Comparison of ENCODE assay signal across 23 cellular contexts in the genomic region with DNA sequence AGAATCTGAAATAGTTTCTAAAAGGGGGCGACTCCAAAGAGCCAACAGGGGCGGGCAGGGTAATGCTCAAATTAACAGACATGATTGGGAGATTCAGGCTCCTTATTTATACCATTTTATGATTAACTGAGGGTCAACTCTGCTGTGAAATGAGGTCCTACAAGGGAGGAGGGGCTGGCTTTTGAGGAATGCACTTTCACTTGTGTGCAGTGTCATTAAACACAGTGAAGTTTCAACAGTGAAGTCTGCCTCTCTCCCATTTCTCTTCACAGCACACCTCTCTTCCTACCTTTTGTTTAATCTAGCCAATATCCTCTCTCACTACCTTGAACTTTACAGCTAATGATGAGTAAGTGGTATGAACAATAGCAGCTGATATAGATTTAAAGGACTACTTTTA.
DNase-seq lines count a peak whose midpoint lies in the region; ATAC-seq and TF ChIP-seq lines count a peak whose summit lies in the region.
"Had no signal": no experiment of that assay in that cellular context is flagged by ENCODE, and none has a peak within 500 bp of the region (broad histone marks: within the 10 kb centered on the region; RNA-seq: fewer than 3 reads in every experiment).

No MANE protein-coding gene starts in this region.

- H3K4me2 ChIP-seq in osteoblast (ENCODE audit: insufficient read depth, low read length): no peak overlapping the region
- H3K4me2 ChIP-seq: A549, BLaER1 had no signal

- no peaks in the 10 kb centered on the region for H4K20me1 ChIP-seq in osteoblast (ENCODE audit: insufficient read depth, low read length)
- H4K20me1 ChIP-seq: BLaER1 had no signal

- H3K27ac ChIP-seq in SK-N-MC (0 out of 2 replicates have a peak overlapping the region, but pooled peaks have one; percentile 61), foreskin keratinocyte (no peak overlapping the region), osteoblast (ENCODE audit: low read depth, low read length) (no peak overlapping the region)
- H3K27ac ChIP-seq: A549, BLaER1 had no signal

- H3K4me1 ChIP-seq in foreskin keratinocyte (no peaks in the 10 kb centered on the region), osteoblast (ENCODE audit: insufficient read depth, low read length) (peaks cover 12% of the 10 kb centered on the region)
- H3K4me1 ChIP-seq: A549, BLaER1 had no signal

- no peaks in the 10 kb centered on the region for H3K79me2 ChIP-seq in osteoblast (ENCODE audit: insufficient read depth, low read length)

- TF ChIP-seq CTCF in foreskin keratinocyte (conservative IDR thresholded peaks at IDR 0.05) (no peak), osteoblast (IDR thresholded peaks at IDR 0.05; ENCODE audit: extremely low read depth, low read depth, low read length) (no peak)

- H2AFZ ChIP-seq in osteoblast (ENCODE audit: low read length): peak overlapping the region; percentile 20

- H3K9me3 ChIP-seq in SK-N-MC (ENCODE audit: low read depth, low read length): no peaks in the 10 kb centered on the region
- no peaks in the 10 kb centered on the region for H3K9me3 ChIP-seq in osteoblast (ENCODE audit: low read depth, low read length)
- H3K9me3 ChIP-seq: A549, BLaER1, MG63 had no signal

- H3K36me3 ChIP-seq in SK-N-MC (ENCODE audit: insufficient read depth, low read length) (no peaks in the 10 kb centered on the region), osteoblast (ENCODE audit: insufficient read depth, low read length) (no peaks in the 10 kb centered on the region)
- H3K36me3 ChIP-seq: BLaER1, MG63 had no signal

- H3K27me3 ChIP-seq in foreskin keratinocyte (no peaks in the 10 kb centered on the region), osteoblast (ENCODE audit: insufficient read depth, low read length) (no peaks in the 10 kb centered on the region)
- H3K27me3 ChIP-seq: BLaER1, MG63 had no signal

- ATAC-seq in foreskin keratinocyte: peak; percentile 35
- ATAC-seq: A549, SK-N-SH treated with all-trans-retinoic acid at 6 μM for 48 hours had no signal

- H3K4me3 ChIP-seq in SK-N-MC (no peak overlapping the region), osteoblast (ENCODE audit: insufficient read depth, low read length) (no peak overlapping the region)
- H3K4me3 ChIP-seq: A549, BLaER1, MG63 had no signal

- DNase-seq in EL: peak; percentile 4
- no peak for DNase-seq in SK-N-MC (ENCODE audit: low read depth, low spot score)
- peak; percentile 12 to 42 for DNase-seq in foreskin keratinocyte
- no peak for DNase-seq in osteoblast (ENCODE audit: insufficient read length, low spot score, missing footprints)
- DNase-seq in DMS153 treated with DMSO at 0.1 percent for 48 hours (lab: John Stamatoyannopoulos, UW; ENCODE audit: unreplicated experiment): no peak
- no peak for DNase-seq in HuH-7.5 (ENCODE audit: low spot score)
- DNase-seq in DMS 273 treated with DMSO at 0.1 percent for 48 hours (lab: John Stamatoyannopoulos, UW): no peak
- no peak for DNase-seq in C1 segment of cervical spinal cord (lab: John Stamatoyannopoulos, UW)
- DNase-seq: DND-41, GF-D8, Kasumi-1, MG63, NCI-H1048, NCI-H1436, NCI-H1930, NCI-H226, NCI-H524, NCI-H82, OCI-M1, SHP77 had no signal

- no peak overlapping the region for H3K9ac ChIP-seq in SK-N-MC (ENCODE audit: insufficient read length)
- H3K9ac ChIP-seq: BLaER1 had no signal

Comparison
In these comparisons a context has a peak if more than half of its experiments do, and no peak if none do; other contexts are left out.
1. DNase-seq: peak in EL (single experiment) and foreskin keratinocyte (2 of 2); none in SK-N-MC (single experiment), osteoblast (single experiment), DMS153 treated with DMSO at 0.1 percent for 48 hours (single experiment), HuH-7.5 (single experiment), DMS 273 treated with DMSO at 0.1 percent for 48 hours (single experiment) and C1 segment of cervical spinal cord (0 of 14).